ENCODE assay signal across 31 cellular contexts in the genomic region with DNA sequence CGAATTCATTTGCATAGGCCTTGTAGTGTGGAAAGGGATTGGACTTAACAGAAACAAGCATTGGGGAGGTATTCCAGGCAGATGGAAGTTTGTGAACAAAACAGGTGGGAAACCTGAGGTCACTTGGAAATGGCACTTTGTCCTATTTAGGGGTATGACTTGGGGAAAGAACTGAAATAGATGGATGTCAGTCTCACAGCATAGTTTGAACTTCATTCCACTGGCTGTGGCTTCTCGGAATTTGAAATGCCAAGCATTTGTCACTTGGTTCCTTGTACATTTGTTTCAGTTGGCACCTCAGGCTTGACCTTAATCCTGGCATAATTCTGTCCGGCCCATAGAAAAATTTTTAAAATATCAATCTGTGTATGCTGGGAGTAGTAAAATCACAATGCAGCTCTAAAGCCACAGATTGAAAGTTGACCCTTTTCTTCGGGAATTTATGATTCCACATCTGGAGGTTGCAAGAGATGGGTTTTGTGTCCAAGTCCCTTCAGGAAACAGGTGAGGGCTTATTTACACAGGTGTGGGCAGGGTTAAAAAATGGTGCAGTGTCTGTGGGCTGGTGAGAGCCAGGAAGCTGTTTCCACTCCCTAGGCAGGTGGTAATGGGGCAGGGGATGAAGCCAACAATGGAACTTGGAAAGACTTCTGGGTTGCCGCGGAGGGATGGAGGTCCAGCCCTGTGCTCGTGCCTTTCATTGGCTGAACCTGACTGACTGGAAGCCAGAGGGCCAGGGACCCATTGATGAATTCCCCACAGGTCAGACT.
"Had no signal": no experiment of that assay in that cellular context is flagged by ENCODE, and none has a peak within 500 bp of the region (broad histone marks: within the 10 kb centered on the region; RNA-seq: fewer than 3 reads in every experiment).

No MANE protein-coding gene starts in this region.

- H3K9ac ChIP-seq: parathyroid adenoma had no signal

- H3K4me3 ChIP-seq: ascending aorta, cardiac muscle cell, coronary artery, dorsolateral prefrontal cortex, gastrocnemius medialis, psoas muscle, sigmoid colon, smooth muscle cell, suprapubic skin, tibial artery, upper lobe of right lung had no signal

- H3K9me3 ChIP-seq: ascending aorta, gastrocnemius medialis, psoas muscle, sigmoid colon, suprapubic skin, tibial artery, upper lobe of right lung had no signal

- H3K36me3 ChIP-seq: ascending aorta, cardiac muscle cell, gastrocnemius medialis, sigmoid colon, suprapubic skin, tibial artery, upper lobe of right lung had no signal

- DNase-seq: activated CD4-positive, alpha-beta memory T cell treated with anti-CD3 and anti-CD28 coated beads for 36 hours; activated CD4-positive, CD25-positive, alpha-beta regulatory T cell treated with anti-CD3 and anti-CD28 coated beads, Interleukin-2, amount 50 U/mL, for 72 hours; activated CD8-positive, alpha-beta memory T cell treated with anti-CD3 and anti-CD28 coated beads, Interleukin-2, amount 50 U/mL, for 48 hours; activated gamma-delta T cell; activated naive CD4-positive, alpha-beta T cell treated with anti-CD3 and anti-CD28 coated beads, Interleukin-2, amount 10 ng/mL, durations not matched to agents 7 days and 5 days; activated naive CD8-positive, alpha-beta T cell treated with anti-CD3 and anti-CD28 coated beads, Interleukin-2, amount 10 ng/mL, durations not matched to agents 7 days and 5 days; activated T-cell treated with anti-CD3 and anti-CD28 coated beads, Interleukin-2, amount 50 U/mL, for 24 hours; cerebellar nuclear complex; dorsolateral prefrontal cortex; effector memory CD4-positive, alpha-beta T cell; gastrocnemius medialis; glutamatergic neuron; left cardiac atrium; left ventricle myocardium superior; naive thymus-derived CD4-positive, alpha-beta T cell; nucleus accumbens; psoas muscle; sigmoid colon; stimulated activated CD4-positive, alpha-beta T cell treated with anti-CD3 and anti-CD28 coated beads, Interleukin-1b, Interleukin-23, amount 100 ng/mL, for 48 hours; stimulated activated CD4-positive, alpha-beta T cell treated with anti-CD3 and anti-CD28 coated beads, Interleukin-4, amount 100 ng/mL, for 4 hours; stimulated activated CD8-positive, alpha-beta memory T cell treated with anti-CD3 and anti-CD28 coated beads, Interleukin-4, amount 100 ng/mL, for 48 hours; stimulated activated naive CD8-positive, alpha-beta T cell treated with anti-CD3 and anti-CD28 coated beads, Interleukin-15, amount 100 ng/mL, for 72 hours; tibial artery; upper lobe of right lung had no signal

- ATAC-seq: gastrocnemius medialis; left cardiac atrium; left ventricle myocardium superior; naive thymus-derived CD4-positive, alpha-beta T cell; stimulated activated memory B cell treated with anti-CD40 and anti-IgM and Interleukin-4, amounts not matched to agents 10 μg/mL and 1 μg/mL and 100 μg/mL, for 72 hours; stimulated activated naive CD8-positive, alpha-beta T cell treated with anti-CD3 and anti-CD28 coated beads, Interleukin-15, amount 100 ng/mL, for 72 hours; upper lobe of right lung had no signal

- H3K27me3 ChIP-seq: ascending aorta, cardiac muscle cell, dorsolateral prefrontal cortex, gastrocnemius medialis, sigmoid colon, suprapubic skin, tibial artery, upper lobe of right lung had no signal

- H3K27ac ChIP-seq: ascending aorta, cardiac muscle cell, coronary artery, gastrocnemius medialis, parathyroid adenoma, psoas muscle, sigmoid colon, suprapubic skin, tibial artery, upper lobe of right lung had no signal
